Comparison of ENCODE assay signal across 23 cellular contexts in the genomic region with DNA sequence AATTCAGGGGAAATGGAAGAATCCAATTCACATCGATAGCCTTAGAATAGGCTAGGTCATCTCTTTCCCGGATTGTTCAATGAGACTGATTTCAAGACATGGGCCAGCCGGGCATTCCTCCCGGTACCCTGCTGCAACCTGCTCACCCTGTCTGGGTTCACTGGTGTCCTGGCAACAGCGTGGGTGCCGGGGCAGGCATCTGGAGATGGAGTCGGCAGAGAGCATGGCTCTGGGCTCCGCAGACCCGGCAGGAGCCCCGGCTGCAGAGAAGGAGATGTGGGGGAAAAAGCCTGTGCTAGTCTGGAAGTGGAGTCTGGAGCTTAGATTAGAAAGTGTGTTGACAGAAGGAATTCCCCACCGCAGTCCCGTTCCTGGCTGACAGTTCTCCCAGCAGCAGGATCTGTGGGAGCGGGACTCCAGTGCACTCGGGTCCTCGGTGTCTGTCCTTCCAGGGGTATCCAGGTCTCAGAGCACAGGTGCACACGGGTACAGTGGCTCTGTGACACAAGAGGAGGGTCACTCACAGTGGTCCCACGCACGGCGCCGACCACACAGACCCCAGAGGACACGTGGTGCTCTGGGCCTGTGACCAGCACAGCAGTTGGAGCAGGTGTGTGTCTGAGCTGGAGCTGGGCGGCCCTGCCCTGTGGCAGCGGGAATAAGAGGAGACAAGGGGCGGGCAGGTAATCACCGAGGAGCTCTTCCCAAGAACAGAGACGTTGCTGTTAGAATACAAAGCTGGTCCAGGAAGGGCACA.
A peak's percentile ranks its signal among the peaks of the same experiment; 100 is the strongest.
DNase-seq lines count a peak whose midpoint lies in the region; TF ChIP-seq lines count a peak whose summit lies in the region.
"Had no signal": no experiment of that assay in that cellular context is flagged by ENCODE, and none has a peak within 500 bp of the region (broad histone marks: within the 10 kb centered on the region; RNA-seq: fewer than 3 reads in every experiment).

No MANE protein-coding gene starts in this region.

- no peak overlapping the region for H3K18ac ChIP-seq in mesenchymal stem cell (ENCODE audit: low read depth in 1 of 2, low read length in 2 of 2)

- H3K4me2 ChIP-seq in mesenchymal stem cell (ENCODE audit: low read length, poor library complexity, severe bottlenecking), result no peak overlapping the region
- H3K4me2 ChIP-seq: A549 had no signal

- H3K4me3 ChIP-seq in cardiac muscle cell (no peak overlapping the region), right atrium auricular region (no peak overlapping the region), mesenchymal stem cell (ENCODE audit: insufficient read depth in 1 of 2, low read depth in 1 of 2, low read length in 2 of 2) (no peak overlapping the region), transverse colon (no peak overlapping the region)
- H3K4me3 ChIP-seq: A549, GM23248, Peyer's patch, SK-N-MC had no signal

- no peaks in the 10 kb centered on the region for H3K36me3 ChIP-seq in cardiac muscle cell
- no peaks in the 10 kb centered on the region for H3K36me3 ChIP-seq in right atrium auricular region
- H3K36me3 ChIP-seq in mesenchymal stem cell (ENCODE audit: control insufficient read depth in 1 of 2, insufficient read depth in 2 of 2, low read depth in 1 of 2, low read length in 2 of 2), result no peaks in the 10 kb centered on the region
- H3K36me3 ChIP-seq in transverse colon, result no peaks in the 10 kb centered on the region
- H3K36me3 ChIP-seq: Peyer's patch had no signal

- no peak overlapping the region for H2BK5ac ChIP-seq in mesenchymal stem cell (ENCODE audit: low read depth, low read length, poor library complexity, severe bottlenecking)

- 87% methylated on average over 26 of the region's 26 CpGs for WGBS in mesenchymal stem cell
- WGBS in transverse colon (ENCODE audit: low coverage in 1 of 2), 2 donors, result 73 to 74% methylated on average over 2 to 26 of the region's 26 CpGs

- H2BK15ac ChIP-seq in mesenchymal stem cell (ENCODE audit: low read depth, poor library complexity, severe bottlenecking), result no peak overlapping the region

- peaks cover 9% of the 10 kb centered on the region for H3K27me3 ChIP-seq in cardiac muscle cell
- no peaks in the 10 kb centered on the region for H3K27me3 ChIP-seq in right atrium auricular region
- H3K27me3 ChIP-seq in mesenchymal stem cell (ENCODE audit: control insufficient read depth in 1 of 2, insufficient read depth in 1 of 2, low read length in 2 of 2), result peaks cover 0 to 10% of the 10 kb centered on the region in 2 experiments
- H3K27me3 ChIP-seq in transverse colon, result no peaks in the 10 kb centered on the region
- H3K27me3 ChIP-seq: Peyer's patch had no signal

- no peak overlapping the region for H3K4ac ChIP-seq in mesenchymal stem cell (ENCODE audit: low read depth in 1 of 2, low read length in 2 of 2)

- peak overlapping the region in 4 of 5 experiments; percentile 32 to 79 (median 70) for H3K27ac Mint-ChIP-seq in brain

- TF ChIP-seq EP300 in transverse colon (IDR thresholded peaks at IDR 0.05; ENCODE audit: low read depth), result no peak

- no peak overlapping the region for H3K9ac ChIP-seq in mesenchymal stem cell (ENCODE audit: low read length)
- H3K9ac ChIP-seq: GM23248 had no signal

- TF ChIP-seq CTCF in cardiac muscle cell (IDR thresholded peaks at IDR 0.05; ENCODE audit: low read depth, low read length) (no peak), right atrium auricular region (IDR thresholded peaks at IDR 0.05) (no peak), brain (conservative IDR thresholded peaks at IDR 0.05) (no peak), transverse colon (IDR thresholded peaks at IDR 0.05) (no peak)

- in situ Hi-C loops in transverse colon (cut with MboI; ENCODE audit: low pct_ligation_motif_present in 1 of 4, low pct_unique_long_range_greater_than_20kb in 1 of 4, low sequenced_read_pairs in 3 of 4), result loop anchor here (10.0 to 25.0 kb wide), 4 partner anchors 549 to 1527 kb away; a partner anchor contains a TSS

- H3K23ac ChIP-seq in mesenchymal stem cell (ENCODE audit: low read length in 2 of 2), result no peak overlapping the region

- TF ChIP-seq POLR2A in transverse colon (IDR thresholded peaks at IDR 0.05), result no peak

- intact Hi-C loops in transverse colon (cut with DNase I; ENCODE audit: low total_unique reads), result loop anchor here (10.0 kb wide), 1 partner anchor 1537 kb away; no protein-coding TSS in a partner anchor

- H3K4me1 ChIP-seq in cardiac muscle cell (ENCODE audit: low read depth), result no peaks in the 10 kb centered on the region
- peaks cover 0 to 10% of the 10 kb centered on the region in 2 donors for H3K4me1 ChIP-seq in right atrium auricular region
- H3K4me1 ChIP-seq in mesenchymal stem cell (ENCODE audit: control insufficient read depth, insufficient read depth, low read depth, low read length), result peaks cover 13% of the 10 kb centered on the region
- peaks cover 0 to 7% (median 0%) of the 10 kb centered on the region in 4 donors for H3K4me1 ChIP-seq in transverse colon
- H3K4me1 ChIP-seq: A549 had no signal

- peaks cover 2% of the 10 kb centered on the region for H3K79me1 ChIP-seq in mesenchymal stem cell (replicated peaks; ENCODE audit: low read length, poor library complexity, severe bottlenecking)

- no peak overlapping the region for H4K8ac ChIP-seq in mesenchymal stem cell (ENCODE audit: low read length)

- H3K27me3 Mint-ChIP-seq in brain, result peaks cover 3% of the 10 kb centered on the region

- H2AFZ ChIP-seq in mesenchymal stem cell (ENCODE audit: low read depth, low read length), result no peak overlapping the region
- H2AFZ ChIP-seq: GM23248 had no signal

- no peaks in the 10 kb centered on the region for H3K36me3 Mint-ChIP-seq in brain
- H3K36me3 Mint-ChIP-seq: CD4-positive, alpha-beta memory T cell had no signal

- H3K4me3 Mint-ChIP-seq in brain, result no peak overlapping the region

- DNase-seq in cardiac muscle cell (ENCODE audit: low read depth in 1 of 2, low spot score in 1 of 2), result peak; percentile 30 to 39
- no peak for DNase-seq in right atrium auricular region (ENCODE audit: low spot score)
- DNase-seq in mesenchymal stem cell, result no peak
- DNase-seq in HuH-7 (ENCODE audit: low spot score), result no peak
- DNase-seq in transverse colon, result no peak
- no peak for DNase-seq in SW480 (ENCODE audit: low spot score)
- DNase-seq: AML-193; C1 segment of cervical spinal cord; CD4-positive, alpha-beta memory T cell; COR-L47; DMS53; GM23248; H7; KG1; MM.1S; NCI-H2029; NCI-H446 treated with DMSO at 0.1 percent for 48 hours; NCI-H526; Peyer's patch; SIG-M5 had no signal

- H2AK5ac ChIP-seq in mesenchymal stem cell (ENCODE audit: low read length, severe bottlenecking), result no peak overlapping the region

- no peaks in the 10 kb centered on the region for H3K9me3 ChIP-seq in cardiac muscle cell (ENCODE audit: low read depth)
- no peaks in the 10 kb centered on the region for H3K9me3 ChIP-seq in right atrium auricular region
- H3K9me3 ChIP-seq in mesenchymal stem cell (ENCODE audit: control insufficient read depth, low read length), result no peaks in the 10 kb centered on the region
- H3K9me3 ChIP-seq in transverse colon, result no peaks in the 10 kb centered on the region
- H3K9me3 ChIP-seq: A549, Peyer's patch had no signal

- H3K27ac ChIP-seq in cardiac muscle cell (no peak overlapping the region), right atrium auricular region (no peak overlapping the region), mesenchymal stem cell (ENCODE audit: low read length, poor library complexity, severe bottlenecking) (no peak overlapping the region), transverse colon (no peak overlapping the region)
- H3K27ac ChIP-seq: GM23248, Peyer's patch, SK-N-MC had no signal

- peak overlapping the region in 1 of 2 experiments; percentile 33 for H2BK12ac ChIP-seq in mesenchymal stem cell (ENCODE audit: low read length in 2 of 2)

- H3K9me3 Mint-ChIP-seq in brain, result peaks cover 0 to 13% (median 5%) of the 10 kb centered on the region in 5 experiments
- H3K9me3 Mint-ChIP-seq: CD4-positive, alpha-beta memory T cell had no signal

- peaks cover 54% of the 10 kb centered on the region for H3K4me1 Mint-ChIP-seq in brain

- peak overlapping the region; percentile 5 for H4K91ac ChIP-seq in mesenchymal stem cell (ENCODE audit: low read length)

- H3K14ac ChIP-seq in mesenchymal stem cell (ENCODE audit: low read length in 2 of 2), result no peak overlapping the region

- no peak overlapping the region for H2BK120ac ChIP-seq in mesenchymal stem cell (ENCODE audit: low read depth, low read length)

Comparison
In these comparisons a context has a peak if more than half of its experiments do, and no peak if none do; other contexts are left out.
1. DNase-seq: peak in cardiac muscle cell (2 of 2); none in right atrium auricular region (single experiment), mesenchymal stem cell (single experiment), HuH-7 (single experiment), transverse colon (single experiment) and SW480 (single experiment).